In the genomic region with DNA sequence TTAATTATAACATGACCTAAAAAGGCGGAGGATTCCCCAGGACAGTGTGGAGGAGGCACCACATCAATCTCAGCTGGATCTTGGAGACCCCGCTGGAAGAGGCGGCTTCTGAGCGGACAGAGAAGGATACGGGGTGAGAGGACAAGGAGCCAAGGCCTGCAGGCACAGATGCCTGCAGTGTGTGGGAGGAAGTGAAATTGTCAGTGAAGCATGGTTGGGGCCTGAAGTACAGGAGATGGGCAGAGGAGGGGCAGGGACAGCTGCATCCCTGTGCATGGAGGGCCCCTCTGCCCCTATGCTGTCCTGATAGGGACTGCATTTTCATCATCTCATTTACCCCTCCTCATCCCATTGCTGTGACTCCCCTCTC, we compare ENCODE assay signal across 28 cellular contexts. TPM values are rescaled to one million over a fixed set of nuclear protein-coding genes. Genes with fewer than 3 reads are reported as not detected.
A peak's percentile ranks its signal among the peaks of the same experiment; 100 is the strongest.
DNase-seq lines count a peak whose midpoint lies in the region; ATAC-seq and TF ChIP-seq lines count a peak whose summit lies in the region.
"Had no signal": no experiment of that assay in that cellular context is flagged by ENCODE, and none has a peak within 500 bp of the region (broad histone marks: within the 10 kb centered on the region; RNA-seq: fewer than 3 reads in every experiment).

No MANE protein-coding gene starts in this region.

- peak overlapping the region; percentile 96 for H3K27ac Mint-ChIP-seq in dendritic cell treated with granulocyte-macrophage colony-stimulating factor and Interleukin-4, amounts not matched to agents 40 ng/mL and 50 ng/mL, for 4 days
- H3K27ac Mint-ChIP-seq in type B pancreatic cell: peak overlapping the region; percentile 30
- H3K27ac Mint-ChIP-seq: activated T-helper 2 cell treated with anti-CD3 and anti-CD28 coated beads, Interferon-gamma antibody, Interleukin-2, Interleukin-4, amounts not matched to agents 10 μg/mL and 5 μg/mL and 100 μg/mL, durations not matched to agents 14 hours and 24 hours and 36 hours; progenitor cell of endocrine pancreas had no signal

- no peaks in the 10 kb centered on the region for H3K9me3 ChIP-seq in left ventricle myocardium inferior (replicated peaks)
- H3K9me3 ChIP-seq: SK-N-SH had no signal

- H3K36me3 Mint-ChIP-seq in dendritic cell treated with granulocyte-macrophage colony-stimulating factor and Interleukin-4, amounts not matched to agents 40 ng/mL and 50 ng/mL, for 4 days (ENCODE audit: low read depth): peaks cover 7% of the 10 kb centered on the region
- H3K36me3 Mint-ChIP-seq in type B pancreatic cell: no peaks in the 10 kb centered on the region
- H3K36me3 Mint-ChIP-seq: naive thymus-derived CD8-positive, alpha-beta T cell had no signal

- peaks cover 71% of the 10 kb centered on the region for H3K4me1 ChIP-seq in left ventricle myocardium inferior

- DNase-seq in left ventricle myocardium inferior: no peak
- DNase-seq in left ventricle myocardium superior: no peak
- DNase-seq in NOMO-1 (lab: John Stamatoyannopoulos, UW; ENCODE audit: unreplicated experiment in 2 of 2): peak; percentile 48 to 55
- no peak for DNase-seq in type B pancreatic cell (ENCODE audit: extremely low spot score, unreplicated experiment)
- DNase-seq in effector CD4-positive, alpha-beta T cell: no peak
- no peak for DNase-seq in NK-92 treated with Interleukin-12 subunit alpha and Interleukin-12 subunit beta, amount 100 ng/mL, for 24 hours (lab: John Stamatoyannopoulos, UW)
- DNase-seq in DMS53 (lab: John Stamatoyannopoulos, UW): no peak
- DNase-seq: activated CD4-positive, alpha-beta T cell treated with anti-CD3 and anti-CD28 coated beads for 1 hour; cortex of kidney; DMS 273 treated with DMSO at 0.1 percent for 48 hours; GDM1; kidney; mesendoderm; naive thymus-derived CD8-positive, alpha-beta T cell; NCI-H1105 treated with DMSO at 0.1 percent for 48 hours; NCI-H2081 treated with DMSO at 0.1 percent for 48 hours; NCI-H526; SK-N-SH; small intestine; stimulated activated CD4-positive, alpha-beta T cell treated with anti-CD3 and anti-CD28 coated beads, Interleukin-4, amount 100 ng/mL, for 24 hours; T1000 had no signal

- H3K4me3 ChIP-seq in left ventricle myocardium inferior: no peak overlapping the region
- H3K4me3 ChIP-seq: K562 had no signal

- TF ChIP-seq CTCF in left ventricle myocardium inferior (IDR thresholded peaks at IDR 0.05; ENCODE audit: borderline replicate concordance) (no peak), type B pancreatic cell (conservative IDR thresholded peaks at IDR 0.05) (no peak)

- no peaks in the 10 kb centered on the region for H3K27me3 Mint-ChIP-seq in dendritic cell treated with granulocyte-macrophage colony-stimulating factor and Interleukin-4, amounts not matched to agents 40 ng/mL and 50 ng/mL, for 4 days
- H3K27me3 Mint-ChIP-seq in type B pancreatic cell: peaks cover 13% of the 10 kb centered on the region
- H3K27me3 Mint-ChIP-seq: progenitor cell of endocrine pancreas had no signal

- no peak overlapping the region for H3K4me3 Mint-ChIP-seq in dendritic cell treated with granulocyte-macrophage colony-stimulating factor and Interleukin-4, amounts not matched to agents 40 ng/mL and 50 ng/mL, for 4 days
- no peak overlapping the region for H3K4me3 Mint-ChIP-seq in type B pancreatic cell
- H3K4me3 Mint-ChIP-seq: naive thymus-derived CD8-positive, alpha-beta T cell had no signal

- intact Hi-C loops in left ventricle myocardium inferior (cut with micrococcal nuclease): no loop called here
- intact Hi-C loops in left ventricle myocardium superior (cut with micrococcal nuclease): no loop called here
- intact Hi-C loops in dendritic cell treated with granulocyte-macrophage colony-stimulating factor and Interleukin-4, amounts not matched to agents 40 ng/mL and 50 ng/mL, for 4 days (cut with micrococcal nuclease): no loop called here

- H3K4me1 Mint-ChIP-seq in dendritic cell treated with granulocyte-macrophage colony-stimulating factor and Interleukin-4, amounts not matched to agents 40 ng/mL and 50 ng/mL, for 4 days (ENCODE audit: low read depth): peaks cover 77% of the 10 kb centered on the region
- peaks cover 19% of the 10 kb centered on the region for H3K4me1 Mint-ChIP-seq in type B pancreatic cell (ENCODE audit: unreplicated experiment)

- no peaks in the 10 kb centered on the region for H3K27me3 ChIP-seq in left ventricle myocardium inferior (ENCODE audit: low read depth)
- H3K27me3 ChIP-seq: foreskin keratinocyte had no signal

- peak overlapping the region; percentile 98 for H3K27ac ChIP-seq in left ventricle myocardium inferior (replicated peaks)

- ATAC-seq in left ventricle myocardium superior: no peak
- ATAC-seq: K562; naive thymus-derived CD8-positive, alpha-beta T cell; Panc1 had no signal

- no peaks in the 10 kb centered on the region for H3K9me3 Mint-ChIP-seq in dendritic cell treated with granulocyte-macrophage colony-stimulating factor and Interleukin-4, amounts not matched to agents 40 ng/mL and 50 ng/mL, for 4 days
- no peaks in the 10 kb centered on the region for H3K9me3 Mint-ChIP-seq in type B pancreatic cell
- H3K9me3 Mint-ChIP-seq: activated T-helper 2 cell treated with anti-CD3 and anti-CD28 coated beads, Interferon-gamma antibody, Interleukin-2, Interleukin-4, amounts not matched to agents 10 μg/mL and 5 μg/mL and 100 μg/mL, durations not matched to agents 14 hours and 24 hours and 36 hours; naive thymus-derived CD8-positive, alpha-beta T cell had no signal

- H3K36me3 ChIP-seq in left ventricle myocardium inferior: no peaks in the 10 kb centered on the region

RNA-seq across cellular contexts. Expression of gene SLC2A9, which starts 1.7 kb away (rescaled TPM):
- total RNA-seq in left ventricle myocardium inferior (8.2 TPM), left ventricle myocardium superior (7.1 TPM), type B pancreatic cell (ENCODE audit: low replicate concordance) (1.1 and 2.5 TPM in 2 replicates)
- total RNA-seq: A172 had no signal

Comparison
In these comparisons a context has a peak if more than half of its experiments do, and no peak if none do; other contexts are left out.
1. DNase-seq: peak in NOMO-1 (2 of 2); none in left ventricle myocardium inferior (single experiment), left ventricle myocardium superior (single experiment), type B pancreatic cell (single experiment), effector CD4-positive, alpha-beta T cell (single experiment), NK-92 treated with Interleukin-12 subunit alpha and Interleukin-12 subunit beta, amount 100 ng/mL, for 24 hours (single experiment) and DMS53 (single experiment).